1 cellular context compared by ENCODE assay signal in the genomic region with DNA sequence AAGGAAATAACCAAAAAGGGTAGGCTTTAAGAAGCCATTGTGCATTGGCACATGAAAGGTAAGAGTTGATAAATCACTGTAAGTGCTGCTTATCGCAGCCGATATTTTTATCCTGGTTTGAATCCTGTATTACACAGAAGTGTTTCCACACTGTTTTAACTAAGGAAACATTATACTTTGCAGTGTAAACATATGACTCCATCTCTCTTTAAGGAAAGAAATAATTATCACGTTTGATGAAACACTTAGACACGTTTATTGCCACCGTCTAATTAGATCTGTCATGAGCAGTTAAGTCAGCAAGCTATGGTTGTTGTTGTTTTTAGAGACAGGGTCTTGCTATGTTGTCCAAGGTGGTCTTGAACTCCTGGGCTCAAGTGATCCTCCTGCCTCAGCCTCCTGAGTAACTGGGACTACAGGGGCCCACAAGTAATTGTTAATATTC.
TF ChIP-seq lines count a peak whose summit lies in the region.

No MANE protein-coding gene starts in this region.

TF ChIP-seq in HEK293, 187 proteins besides CTCF, POLR2A, EP300 and RAD21 (continued from another document):
- no peak for TF ChIP-seq PRDM2 (tag by site-specific recombination; IDR thresholded peaks at IDR 0.05; ENCODE audit: borderline replicate concordance)
- TF ChIP-seq ZNF354C (tag by site-specific recombination; IDR thresholded peaks at IDR 0.05; ENCODE audit: borderline replicate concordance, low read depth) = no peak
- no peak for TF ChIP-seq ZNF184 (tag by site-specific recombination; IDR thresholded peaks at IDR 0.05)
- peak; percentile 47; the same call in 1 of the 2 replicates for TF ChIP-seq ZNF394 (tag by site-specific recombination; IDR thresholded peaks at IDR 0.05; ENCODE audit: borderline replicate concordance)
- TF ChIP-seq ZNF654 (tag by site-specific recombination; IDR thresholded peaks at IDR 0.05; ENCODE audit: low read depth) = no peak
- peak; percentile 70 for TF ChIP-seq KLF17 (tag by site-specific recombination; IDR thresholded peaks at IDR 0.05)
- no peak for TF ChIP-seq SP2 (tag by site-specific recombination; IDR thresholded peaks at IDR 0.05)
- TF ChIP-seq ZNF48 (tag by site-specific recombination; IDR thresholded peaks at IDR 0.05) = no peak
- TF ChIP-seq ZNF776 (tag by site-specific recombination; IDR thresholded peaks at IDR 0.05; ENCODE audit: borderline replicate concordance) = no peak
- TF ChIP-seq REST (tag by site-specific recombination; IDR thresholded peaks at IDR 0.05) = no peak
TF ChIP-seq in HEK293: peak in this region for 55.
